1 cellular context compared by ENCODE assay signal in the genomic region with DNA sequence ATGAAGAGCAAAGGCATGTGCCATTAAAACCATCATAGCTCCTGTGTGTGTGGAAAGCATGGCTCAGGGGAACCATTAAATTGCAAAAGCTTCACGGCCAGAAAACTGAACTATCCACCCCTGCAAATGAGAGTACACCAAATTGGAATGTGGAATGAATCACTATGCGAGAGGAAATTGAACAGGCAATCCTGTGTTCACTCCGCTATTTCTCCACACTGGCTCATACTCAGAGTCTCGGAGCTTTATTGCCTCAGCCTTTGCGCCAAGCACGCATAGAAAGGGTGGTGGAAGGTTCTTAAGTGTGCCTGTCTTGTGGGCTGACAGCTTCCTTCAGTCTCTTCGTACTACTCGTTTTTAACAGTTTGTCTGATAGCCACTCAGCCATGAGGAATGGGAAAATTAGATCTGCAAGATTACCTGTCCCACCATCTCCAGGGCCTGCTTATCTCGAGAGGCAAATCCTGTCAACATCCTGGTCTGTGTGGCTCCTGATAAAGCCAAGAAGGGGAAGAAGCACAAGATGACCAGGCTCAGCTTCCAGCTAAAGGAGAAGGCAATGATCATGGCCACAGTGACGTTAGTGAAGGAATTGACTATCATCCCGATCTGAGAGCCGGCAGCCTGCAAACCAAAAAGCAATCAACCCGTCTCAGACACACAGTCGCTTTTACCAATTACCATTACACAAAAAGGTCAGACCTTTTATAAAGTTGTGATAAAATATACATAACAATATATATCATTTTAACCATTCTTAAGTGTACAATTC.
TF ChIP-seq lines count a peak whose summit lies in the region.

No MANE protein-coding gene starts in this region.

TF ChIP-seq in K562, 482 proteins besides CTCF, POLR2A, EP300 and RAD21 (continued from another document and continues in another):
- TF ChIP-seq, protein P1, sequence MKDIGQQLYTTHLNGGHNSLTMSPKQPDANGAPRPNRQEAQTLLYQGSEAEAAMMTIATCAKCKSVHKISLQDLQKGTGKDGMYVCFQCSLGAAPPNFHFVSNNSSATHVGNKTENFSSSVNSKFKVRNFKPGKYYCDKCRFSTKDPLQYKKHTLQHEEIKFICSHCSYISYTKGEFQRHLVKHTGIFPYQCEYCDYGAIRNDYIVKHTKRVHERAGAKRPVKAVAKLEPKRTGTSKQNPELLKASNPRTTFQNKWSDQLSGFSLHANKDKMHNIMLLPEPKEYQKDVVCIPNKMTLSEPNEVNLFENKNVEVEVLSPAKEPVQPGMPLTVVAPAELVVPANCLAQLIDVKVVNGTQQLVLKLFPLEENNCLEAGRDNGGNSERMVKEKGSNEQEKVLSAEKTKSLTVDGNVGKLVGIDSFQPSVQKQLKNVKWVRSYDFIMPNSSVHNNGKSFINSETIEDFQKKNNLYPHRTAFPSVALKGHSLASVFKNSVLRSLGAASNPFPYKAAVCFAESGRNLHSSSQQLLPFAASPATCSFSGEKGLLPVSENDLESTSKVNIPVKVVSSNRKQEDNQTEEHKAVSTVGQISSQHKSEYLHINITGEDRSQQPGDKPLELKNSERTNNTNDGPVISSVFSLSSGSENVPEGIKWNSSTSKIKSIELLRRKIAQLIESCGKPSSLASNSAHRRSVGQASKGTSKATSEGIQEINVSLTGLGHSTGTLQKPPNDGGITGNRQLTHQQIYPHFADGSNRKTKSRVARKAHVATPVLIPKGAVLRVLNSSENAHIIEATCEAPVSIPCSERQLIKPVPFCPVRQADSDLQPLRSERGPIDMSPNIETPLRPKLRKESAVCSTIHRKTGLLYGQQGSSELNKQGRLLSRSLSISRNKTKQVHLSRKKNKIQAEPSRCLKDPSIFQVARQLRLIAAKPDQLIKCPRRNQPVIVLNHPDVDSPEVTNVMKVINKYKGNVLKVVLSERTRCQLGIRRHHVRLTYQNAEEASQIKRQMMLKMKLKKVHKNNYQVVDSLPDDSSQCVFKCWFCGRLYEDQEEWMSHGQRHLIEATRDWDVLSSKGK (CRISPR knock-in tag; IDR thresholded peaks at IDR 0.05): no peak
- TF ChIP-seq HDAC2 (IDR thresholded peaks at IDR 0.05): peak; percentile 98
- TF ChIP-seq NFRKB (IDR thresholded peaks at IDR 0.05; ENCODE audit: low read depth): peak; percentile 89; the same call in 1 of the 2 replicates
- no peak for TF ChIP-seq THRAP3 (IDR thresholded peaks at IDR 0.05; ENCODE audit: borderline replicate concordance)
- peak; percentile 99 for TF ChIP-seq TAL1 (IDR thresholded peaks at IDR 0.05)
- TF ChIP-seq MCM7 (IDR thresholded peaks at IDR 0.05): peak in 1 of 2 experiments; percentile 38; a peak in 1 of 4 replicates
- TF ChIP-seq, protein P2, sequence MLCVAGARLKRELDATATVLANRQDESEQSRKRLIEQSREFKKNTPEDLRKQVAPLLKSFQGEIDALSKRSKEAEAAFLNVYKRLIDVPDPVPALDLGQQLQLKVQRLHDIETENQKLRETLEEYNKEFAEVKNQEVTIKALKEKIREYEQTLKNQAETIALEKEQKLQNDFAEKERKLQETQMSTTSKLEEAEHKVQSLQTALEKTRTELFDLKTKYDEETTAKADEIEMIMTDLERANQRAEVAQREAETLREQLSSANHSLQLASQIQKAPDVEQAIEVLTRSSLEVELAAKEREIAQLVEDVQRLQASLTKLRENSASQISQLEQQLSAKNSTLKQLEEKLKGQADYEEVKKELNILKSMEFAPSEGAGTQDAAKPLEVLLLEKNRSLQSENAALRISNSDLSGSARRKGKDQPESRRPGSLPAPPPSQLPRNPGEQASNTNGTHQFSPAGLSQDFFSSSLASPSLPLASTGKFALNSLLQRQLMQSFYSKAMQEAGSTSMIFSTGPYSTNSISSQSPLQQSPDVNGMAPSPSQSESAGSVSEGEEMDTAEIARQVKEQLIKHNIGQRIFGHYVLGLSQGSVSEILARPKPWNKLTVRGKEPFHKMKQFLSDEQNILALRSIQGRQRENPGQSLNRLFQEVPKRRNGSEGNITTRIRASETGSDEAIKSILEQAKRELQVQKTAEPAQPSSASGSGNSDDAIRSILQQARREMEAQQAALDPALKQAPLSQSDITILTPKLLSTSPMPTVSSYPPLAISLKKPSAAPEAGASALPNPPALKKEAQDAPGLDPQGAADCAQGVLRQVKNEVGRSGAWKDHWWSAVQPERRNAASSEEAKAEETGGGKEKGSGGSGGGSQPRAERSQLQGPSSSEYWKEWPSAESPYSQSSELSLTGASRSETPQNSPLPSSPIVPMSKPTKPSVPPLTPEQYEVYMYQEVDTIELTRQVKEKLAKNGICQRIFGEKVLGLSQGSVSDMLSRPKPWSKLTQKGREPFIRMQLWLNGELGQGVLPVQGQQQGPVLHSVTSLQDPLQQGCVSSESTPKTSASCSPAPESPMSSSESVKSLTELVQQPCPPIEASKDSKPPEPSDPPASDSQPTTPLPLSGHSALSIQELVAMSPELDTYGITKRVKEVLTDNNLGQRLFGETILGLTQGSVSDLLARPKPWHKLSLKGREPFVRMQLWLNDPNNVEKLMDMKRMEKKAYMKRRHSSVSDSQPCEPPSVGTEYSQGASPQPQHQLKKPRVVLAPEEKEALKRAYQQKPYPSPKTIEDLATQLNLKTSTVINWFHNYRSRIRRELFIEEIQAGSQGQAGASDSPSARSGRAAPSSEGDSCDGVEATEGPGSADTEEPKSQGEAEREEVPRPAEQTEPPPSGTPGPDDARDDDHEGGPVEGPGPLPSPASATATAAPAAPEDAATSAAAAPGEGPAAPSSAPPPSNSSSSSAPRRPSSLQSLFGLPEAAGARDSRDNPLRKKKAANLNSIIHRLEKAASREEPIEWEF (CRISPR knock-in tag; IDR thresholded peaks at IDR 0.05): no peak; the same call in 1 of the 2 replicates
- TF ChIP-seq RFX7 (CRISPR knock-in tag; IDR thresholded peaks at IDR 0.05): no peak
- no peak for TF ChIP-seq NELFE (IDR thresholded peaks at IDR 0.05; ENCODE audit: insufficient read depth, insufficient read length)
- TF ChIP-seq, protein P3, sequence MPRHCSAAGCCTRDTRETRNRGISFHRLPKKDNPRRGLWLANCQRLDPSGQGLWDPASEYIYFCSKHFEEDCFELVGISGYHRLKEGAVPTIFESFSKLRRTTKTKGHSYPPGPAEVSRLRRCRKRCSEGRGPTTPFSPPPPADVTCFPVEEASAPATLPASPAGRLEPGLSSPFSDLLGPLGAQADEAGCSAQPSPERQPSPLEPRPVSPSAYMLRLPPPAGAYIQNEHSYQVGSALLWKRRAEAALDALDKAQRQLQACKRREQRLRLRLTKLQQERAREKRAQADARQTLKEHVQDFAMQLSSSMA (CRISPR knock-in tag; IDR thresholded peaks at IDR 0.05): no peak
- TF ChIP-seq NFIC (IDR thresholded peaks at IDR 0.05): peak; percentile 95
- TF ChIP-seq ZNF324 (CRISPR knock-in tag; IDR thresholded peaks at IDR 0.05): peak; percentile 44; the same call in 1 of the 2 replicates
- TF ChIP-seq ZZZ3 (IDR thresholded peaks at IDR 0.05): no peak
- TF ChIP-seq KDM5B (IDR thresholded peaks at IDR 0.05; ENCODE audit: insufficient replicate concordance, low read depth, low read length): peak; percentile 36
- peak; percentile 32; the same call in 1 of the 2 replicates for TF ChIP-seq HIVEP1 (CRISPR knock-in tag; IDR thresholded peaks at IDR 0.05)
- TF ChIP-seq SPI1 (IDR thresholded peaks at IDR 0.05; ENCODE audit: borderline replicate concordance, low read depth, low read length): no peak; the same call in none of the 2 replicates
- no peak for TF ChIP-seq HNRNPUL1 (IDR thresholded peaks at IDR 0.05; ENCODE audit: low read length)
- 0 out of 2 replicates have a peak, but pooled peaks have one; percentile 51 for TF ChIP-seq PTBP1 (IDR thresholded peaks at IDR 0.05; ENCODE audit: low read depth, low read length)
- TF ChIP-seq DACH1 (IDR thresholded peaks at IDR 0.05; ENCODE audit: partially characterized antibody): peak; percentile 98
- TF ChIP-seq ELF4 (CRISPR knock-in tag; IDR thresholded peaks at IDR 0.05): peak; percentile 98
- peak; percentile 66; the same call in 1 of the 2 replicates for TF ChIP-seq MXI1 (IDR thresholded peaks at IDR 0.05; ENCODE audit: low read depth, low read length)
- no peak for TF ChIP-seq ZNF507 (tag; conservative IDR thresholded peaks at IDR 0.05)
- peak; percentile 92 for TF ChIP-seq BRD9 (IDR thresholded peaks at IDR 0.05; ENCODE audit: low read depth, partially characterized antibody)
- peak; percentile 96 for TF ChIP-seq NCOA1 (IDR thresholded peaks at IDR 0.05; ENCODE audit: low read depth)
- TF ChIP-seq TEAD4 (IDR thresholded peaks at IDR 0.05; ENCODE audit: low read length): peak; percentile 100
- no peak for TF ChIP-seq TEAD4 (CRISPR knock-in tag; IDR thresholded peaks at IDR 0.05; ENCODE audit: borderline replicate concordance)
- peak; percentile 99 for TF ChIP-seq LEF1 (IDR thresholded peaks at IDR 0.05)
- TF ChIP-seq FOXJ2 (tag; IDR thresholded peaks at IDR 0.05): peak; percentile 95
- peak; percentile 86 for TF ChIP-seq BRD4 (IDR thresholded peaks at IDR 0.05)
- TF ChIP-seq RBM15 (IDR thresholded peaks at IDR 0.05; ENCODE audit: insufficient read depth, low read length): no peak
- TF ChIP-seq SMARCA4 (IDR thresholded peaks at IDR 0.05): peak; percentile 100
- TF ChIP-seq ZFP30 (CRISPR knock-in tag; IDR thresholded peaks at IDR 0.05; ENCODE audit: borderline replicate concordance): no peak
- TF ChIP-seq PHTF2 (CRISPR knock-in tag; IDR thresholded peaks at IDR 0.05): 0 out of 2 replicates have a peak, but pooled peaks have one; percentile 30
- peak; percentile 96 to 99 for TF ChIP-seq RCOR1 (IDR thresholded peaks at IDR 0.05; ENCODE audit: borderline replicate concordance in 1 of 2, low read depth in 2 of 2, low read length in 2 of 2)
- TF ChIP-seq, protein P4, sequence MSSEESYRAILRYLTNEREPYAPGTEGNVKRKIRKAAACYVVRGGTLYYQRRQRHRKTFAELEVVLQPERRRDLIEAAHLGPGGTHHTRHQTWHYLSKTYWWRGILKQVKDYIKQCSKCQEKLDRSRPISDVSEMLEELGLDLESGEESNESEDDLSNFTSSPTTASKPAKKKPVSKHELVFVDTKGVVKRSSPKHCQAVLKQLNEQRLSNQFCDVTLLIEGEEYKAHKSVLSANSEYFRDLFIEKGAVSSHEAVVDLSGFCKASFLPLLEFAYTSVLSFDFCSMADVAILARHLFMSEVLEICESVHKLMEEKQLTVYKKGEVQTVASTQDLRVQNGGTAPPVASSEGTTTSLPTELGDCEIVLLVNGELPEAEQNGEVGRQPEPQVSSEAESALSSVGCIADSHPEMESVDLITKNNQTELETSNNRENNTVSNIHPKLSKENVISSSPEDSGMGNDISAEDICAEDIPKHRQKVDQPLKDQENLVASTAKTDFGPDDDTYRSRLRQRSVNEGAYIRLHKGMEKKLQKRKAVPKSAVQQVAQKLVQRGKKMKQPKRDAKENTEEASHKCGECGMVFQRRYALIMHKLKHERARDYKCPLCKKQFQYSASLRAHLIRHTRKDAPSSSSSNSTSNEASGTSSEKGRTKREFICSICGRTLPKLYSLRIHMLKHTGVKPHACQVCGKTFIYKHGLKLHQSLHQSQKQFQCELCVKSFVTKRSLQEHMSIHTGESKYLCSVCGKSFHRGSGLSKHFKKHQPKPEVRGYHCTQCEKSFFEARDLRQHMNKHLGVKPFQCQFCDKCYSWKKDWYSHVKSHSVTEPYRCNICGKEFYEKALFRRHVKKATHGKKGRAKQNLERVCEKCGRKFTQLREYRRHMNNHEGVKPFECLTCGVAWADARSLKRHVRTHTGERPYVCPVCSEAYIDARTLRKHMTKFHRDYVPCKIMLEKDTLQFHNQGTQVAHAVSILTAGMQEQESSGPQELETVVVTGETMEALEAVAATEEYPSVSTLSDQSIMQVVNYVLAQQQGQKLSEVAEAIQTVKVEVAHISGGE (CRISPR knock-in tag; IDR thresholded peaks at IDR 0.05): peak in 1 of 3 experiments; percentile 83; a peak in 2 of 6 replicates
- TF ChIP-seq, protein P5, sequence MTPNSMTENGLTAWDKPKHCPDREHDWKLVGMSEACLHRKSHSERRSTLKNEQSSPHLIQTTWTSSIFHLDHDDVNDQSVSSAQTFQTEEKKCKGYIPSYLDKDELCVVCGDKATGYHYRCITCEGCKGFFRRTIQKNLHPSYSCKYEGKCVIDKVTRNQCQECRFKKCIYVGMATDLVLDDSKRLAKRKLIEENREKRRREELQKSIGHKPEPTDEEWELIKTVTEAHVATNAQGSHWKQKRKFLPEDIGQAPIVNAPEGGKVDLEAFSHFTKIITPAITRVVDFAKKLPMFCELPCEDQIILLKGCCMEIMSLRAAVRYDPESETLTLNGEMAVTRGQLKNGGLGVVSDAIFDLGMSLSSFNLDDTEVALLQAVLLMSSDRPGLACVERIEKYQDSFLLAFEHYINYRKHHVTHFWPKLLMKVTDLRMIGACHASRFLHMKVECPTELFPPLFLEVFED (CRISPR knock-in tag; conservative IDR thresholded peaks at IDR 0.05): 0 out of 2 replicates have a peak, but pooled peaks have one; percentile 69
- TF ChIP-seq, protein P6, sequence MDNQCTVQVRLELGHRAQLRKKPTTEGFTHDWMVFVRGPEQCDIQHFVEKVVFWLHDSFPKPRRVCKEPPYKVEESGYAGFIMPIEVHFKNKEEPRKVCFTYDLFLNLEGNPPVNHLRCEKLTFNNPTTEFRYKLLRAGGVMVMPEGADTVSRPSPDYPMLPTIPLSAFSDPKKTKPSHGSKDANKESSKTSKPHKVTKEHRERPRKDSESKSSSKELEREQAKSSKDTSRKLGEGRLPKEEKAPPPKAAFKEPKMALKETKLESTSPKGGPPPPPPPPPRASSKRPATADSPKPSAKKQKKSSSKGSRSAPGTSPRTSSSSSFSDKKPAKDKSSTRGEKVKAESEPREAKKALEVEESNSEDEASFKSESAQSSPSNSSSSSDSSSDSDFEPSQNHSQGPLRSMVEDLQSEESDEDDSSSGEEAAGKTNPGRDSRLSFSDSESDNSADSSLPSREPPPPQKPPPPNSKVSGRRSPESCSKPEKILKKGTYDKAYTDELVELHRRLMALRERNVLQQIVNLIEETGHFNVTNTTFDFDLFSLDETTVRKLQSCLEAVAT (IDR thresholded peaks at IDR 0.05): peak in 1 of 2 experiments; percentile 64; a peak in 2 of 4 replicates
- TF ChIP-seq BACH1 (tag; IDR thresholded peaks at IDR 0.05): peak; percentile 71
- TF ChIP-seq PHB2 (IDR thresholded peaks at IDR 0.05; ENCODE audit: low read depth): peak; percentile 97
- no peak for TF ChIP-seq RBM17 (IDR thresholded peaks at IDR 0.05; ENCODE audit: borderline replicate concordance, low read depth, low read length)
- no peak for TF ChIP-seq ARID2 (IDR thresholded peaks at IDR 0.05)
- TF ChIP-seq, protein P7, sequence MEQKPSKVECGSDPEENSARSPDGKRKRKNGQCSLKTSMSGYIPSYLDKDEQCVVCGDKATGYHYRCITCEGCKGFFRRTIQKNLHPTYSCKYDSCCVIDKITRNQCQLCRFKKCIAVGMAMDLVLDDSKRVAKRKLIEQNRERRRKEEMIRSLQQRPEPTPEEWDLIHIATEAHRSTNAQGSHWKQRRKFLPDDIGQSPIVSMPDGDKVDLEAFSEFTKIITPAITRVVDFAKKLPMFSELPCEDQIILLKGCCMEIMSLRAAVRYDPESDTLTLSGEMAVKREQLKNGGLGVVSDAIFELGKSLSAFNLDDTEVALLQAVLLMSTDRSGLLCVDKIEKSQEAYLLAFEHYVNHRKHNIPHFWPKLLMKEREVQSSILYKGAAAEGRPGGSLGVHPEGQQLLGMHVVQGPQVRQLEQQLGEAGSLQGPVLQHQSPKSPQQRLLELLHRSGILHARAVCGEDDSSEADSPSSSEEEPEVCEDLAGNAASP (IDR thresholded peaks at IDR 0.05): no peak
